ENCODE assay signal across 7 cellular contexts in the genomic region with DNA sequence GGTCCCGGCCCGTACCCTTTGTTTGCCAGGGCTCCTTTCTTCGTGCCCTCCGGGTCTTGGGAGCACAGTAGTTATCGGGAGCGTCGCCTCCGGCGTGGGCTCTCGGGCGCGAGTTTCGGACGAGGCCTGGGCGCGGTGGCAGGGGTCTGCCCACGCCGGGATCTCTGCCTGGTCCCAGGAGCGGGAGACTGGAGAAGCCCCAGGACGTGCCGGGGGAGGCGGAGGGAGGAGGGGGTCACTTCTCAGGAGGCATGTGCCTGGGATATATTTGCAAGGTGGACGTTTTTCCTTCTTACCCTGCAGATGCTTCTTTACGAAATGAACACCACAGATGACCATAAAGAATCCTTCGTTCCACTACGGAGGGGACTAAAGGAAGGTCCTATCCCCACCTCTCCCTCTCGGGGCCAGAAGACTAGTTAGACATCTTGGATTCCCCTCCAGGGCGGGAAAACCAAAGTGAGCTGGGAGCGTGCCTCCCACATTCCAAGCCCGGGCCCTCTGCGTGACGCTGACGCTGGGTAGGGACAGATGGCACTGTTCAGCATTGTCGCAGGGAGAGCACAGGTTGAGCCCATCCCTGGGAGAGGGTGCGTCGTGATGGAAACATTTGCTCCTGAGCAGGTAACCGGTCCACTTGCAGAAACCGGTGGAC. TPM values are rescaled to one million over a fixed set of nuclear protein-coding genes. Genes with fewer than 3 reads are reported as not detected.
DNase-seq lines count a peak whose midpoint lies in the region; ATAC-seq and TF ChIP-seq lines count a peak whose summit lies in the region.

No MANE protein-coding gene starts in this region.

- H3K9ac ChIP-seq in iPS-20b (ENCODE audit: low read depth, low read length): peak overlapping the region; percentile 99; the same call in 1 of the 2 replicates
- H3K9ac ChIP-seq in subcutaneous abdominal adipose tissue (ENCODE audit: low read length in 5 of 5): no peak overlapping the region

- TF ChIP-seq CTCF in adrenal gland (IDR thresholded peaks at IDR 0.05): no peak

- H3K9me3 ChIP-seq in adrenal gland (replicated peaks in 1 of 3) (no peaks in the 10 kb centered on the region), iPS-20b (ENCODE audit: insufficient read depth, low read depth, low read length) (no peaks in the 10 kb centered on the region), subcutaneous abdominal adipose tissue (ENCODE audit: control insufficient read depth in 5 of 5, low read length in 5 of 5) (no peaks in the 10 kb centered on the region)

- peak in 1 of 7 donors; percentile 54 for DNase-seq in adrenal gland
- no peak for DNase-seq in NCI-H1105 (lab: John Stamatoyannopoulos, UW)
- DNase-seq in activated effector memory CD4-positive, alpha-beta T cell treated with Interleukin-2 at 50 U/mL for 16 hours: no peak
- DNase-seq in globus pallidus (ENCODE audit: low spot score): no peak

- WGBS in adrenal gland, 4 donors: 42 to 74% (median 54%) methylated on average over 20 to 38 of the region's 38 CpGs

- peak overlapping the region in 4 of 5 donors; percentile 34 to 96 (median 88) for H3K27ac ChIP-seq in adrenal gland
- no peak overlapping the region for H3K27ac ChIP-seq in iPS-20b (ENCODE audit: low read length)
- no peak overlapping the region for H3K27ac ChIP-seq in subcutaneous abdominal adipose tissue (ENCODE audit: low read depth, low read length)

- H3K4me1 ChIP-seq in adrenal gland (replicated peaks in 1 of 2) (peaks cover 2 to 39% of the 10 kb centered on the region in 2 donors), iPS-20b (ENCODE audit: insufficient read depth, low read length) (peaks cover 15% of the 10 kb centered on the region), subcutaneous abdominal adipose tissue (ENCODE audit: control insufficient read depth in 5 of 5, insufficient read depth in 5 of 5, low read length in 5 of 5) (peaks cover 0 to 24% (median 14%) of the 10 kb centered on the region in 5 donors)

- TF ChIP-seq POLR2A in adrenal gland (IDR thresholded peaks at IDR 0.05): no peak

- H3K27me3 ChIP-seq in adrenal gland (no peaks in the 10 kb centered on the region), iPS-20b (ENCODE audit: insufficient read depth, low read length) (peaks cover 27% of the 10 kb centered on the region), subcutaneous abdominal adipose tissue (ENCODE audit: control insufficient read depth in 5 of 5, insufficient read depth in 4 of 5, low read length in 5 of 5) (peaks cover 13 to 23% (median 14%) of the 10 kb centered on the region in 5 donors)

- H3K36me3 ChIP-seq in adrenal gland (replicated peaks in 1 of 2): no peaks in the 10 kb centered on the region
- peaks cover 12% of the 10 kb centered on the region; the same call in 1 of the 2 replicates for H3K36me3 ChIP-seq in iPS-20b (ENCODE audit: insufficient read depth, low read depth, low read length)
- no peaks in the 10 kb centered on the region for H3K36me3 ChIP-seq in subcutaneous abdominal adipose tissue (ENCODE audit: control insufficient read depth in 5 of 5, insufficient read depth in 5 of 5, low read length in 5 of 5)

- peak overlapping the region in 2 of 4 donors; percentile 87 to 89 for H3K4me3 ChIP-seq in adrenal gland
- H3K4me3 ChIP-seq in iPS-20b (ENCODE audit: low read length): peak overlapping the region; percentile 84; the same call in 1 of the 2 replicates
- H3K4me3 ChIP-seq in subcutaneous abdominal adipose tissue (ENCODE audit: low read depth in 1 of 5, low read length in 5 of 5): peak overlapping the region in 4 of 5 donors; percentile 72 to 76 (median 72)

- peak; percentile 16 for ATAC-seq in HG02571 (IDR thresholded peaks at IDR 0.05; ENCODE audit: unreplicated experiment)

- intact Hi-C loops in adrenal gland (cut with DNase I): no loop called here

RNA-seq across cellular contexts. Expression of a gene that starts 0.5 kb away (rescaled TPM):
- total RNA-seq in adrenal gland: 100 to 1,000 TPM in 6 of 8 donors, 10 to 100 TPM in 2; 41.2 to 213 (median 138) TPM
- polyA plus RNA-seq in adrenal gland: 10 to 100 TPM; 43.8 to 54.9 (median 50.8) TPM

Comparison
In these comparisons a context has a peak if more than half of its experiments do, and no peak if none do; other contexts are left out.
1. H3K27ac ChIP-seq: peak in adrenal gland (4 of 5); none in iPS-20b (single experiment) and subcutaneous abdominal adipose tissue (single experiment).